In the genomic region with DNA sequence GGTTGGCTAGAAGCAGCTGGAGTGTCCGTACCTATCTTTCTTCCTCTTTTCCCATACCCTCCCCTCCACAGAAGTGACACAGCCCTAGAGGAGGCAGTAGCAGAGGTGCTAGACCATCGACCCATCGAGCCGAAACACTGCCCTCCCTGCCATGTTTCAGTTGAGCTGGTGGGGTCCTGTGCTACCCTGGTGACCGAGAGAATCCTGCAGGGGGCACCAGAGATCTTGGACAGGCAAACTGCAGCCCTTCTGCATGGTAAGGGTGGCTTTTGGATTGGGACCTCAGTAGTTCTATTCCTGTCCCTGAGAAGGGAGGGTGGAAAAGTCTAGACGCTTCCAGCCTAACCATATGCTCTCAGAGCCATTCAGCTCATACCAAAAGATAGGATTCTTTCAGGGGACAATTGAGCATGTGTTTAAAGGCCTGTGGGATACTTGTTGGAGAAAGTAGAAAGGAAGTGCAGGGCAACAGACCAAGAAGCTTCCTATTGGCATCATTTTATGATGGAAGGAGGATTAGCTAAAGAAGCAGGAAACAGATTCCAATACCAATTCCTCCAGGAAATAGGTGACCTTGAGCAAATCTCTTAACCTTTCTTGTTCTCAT, we compare ENCODE assay signal across 1 cellular context.
A peak's percentile ranks its signal among the peaks of the same experiment; 100 is the strongest.
TF ChIP-seq lines count a peak whose summit lies in the region.

No MANE protein-coding gene starts in this region.

TF ChIP-seq in GM12878, 131 proteins besides CTCF, POLR2A, EP300 and RAD21:
- 0 out of 2 replicates have a peak, but pooled peaks have one; percentile 12 for TF ChIP-seq IRF4 (IDR thresholded peaks at IDR 0.05; ENCODE audit: low read depth, low read length)
- TF ChIP-seq ZNF384 (IDR thresholded peaks at IDR 0.05; ENCODE audit: borderline replicate concordance, low read depth, low read length): peak; percentile 34; the same call in 1 of the 2 replicates
- TF ChIP-seq, protein P1, sequence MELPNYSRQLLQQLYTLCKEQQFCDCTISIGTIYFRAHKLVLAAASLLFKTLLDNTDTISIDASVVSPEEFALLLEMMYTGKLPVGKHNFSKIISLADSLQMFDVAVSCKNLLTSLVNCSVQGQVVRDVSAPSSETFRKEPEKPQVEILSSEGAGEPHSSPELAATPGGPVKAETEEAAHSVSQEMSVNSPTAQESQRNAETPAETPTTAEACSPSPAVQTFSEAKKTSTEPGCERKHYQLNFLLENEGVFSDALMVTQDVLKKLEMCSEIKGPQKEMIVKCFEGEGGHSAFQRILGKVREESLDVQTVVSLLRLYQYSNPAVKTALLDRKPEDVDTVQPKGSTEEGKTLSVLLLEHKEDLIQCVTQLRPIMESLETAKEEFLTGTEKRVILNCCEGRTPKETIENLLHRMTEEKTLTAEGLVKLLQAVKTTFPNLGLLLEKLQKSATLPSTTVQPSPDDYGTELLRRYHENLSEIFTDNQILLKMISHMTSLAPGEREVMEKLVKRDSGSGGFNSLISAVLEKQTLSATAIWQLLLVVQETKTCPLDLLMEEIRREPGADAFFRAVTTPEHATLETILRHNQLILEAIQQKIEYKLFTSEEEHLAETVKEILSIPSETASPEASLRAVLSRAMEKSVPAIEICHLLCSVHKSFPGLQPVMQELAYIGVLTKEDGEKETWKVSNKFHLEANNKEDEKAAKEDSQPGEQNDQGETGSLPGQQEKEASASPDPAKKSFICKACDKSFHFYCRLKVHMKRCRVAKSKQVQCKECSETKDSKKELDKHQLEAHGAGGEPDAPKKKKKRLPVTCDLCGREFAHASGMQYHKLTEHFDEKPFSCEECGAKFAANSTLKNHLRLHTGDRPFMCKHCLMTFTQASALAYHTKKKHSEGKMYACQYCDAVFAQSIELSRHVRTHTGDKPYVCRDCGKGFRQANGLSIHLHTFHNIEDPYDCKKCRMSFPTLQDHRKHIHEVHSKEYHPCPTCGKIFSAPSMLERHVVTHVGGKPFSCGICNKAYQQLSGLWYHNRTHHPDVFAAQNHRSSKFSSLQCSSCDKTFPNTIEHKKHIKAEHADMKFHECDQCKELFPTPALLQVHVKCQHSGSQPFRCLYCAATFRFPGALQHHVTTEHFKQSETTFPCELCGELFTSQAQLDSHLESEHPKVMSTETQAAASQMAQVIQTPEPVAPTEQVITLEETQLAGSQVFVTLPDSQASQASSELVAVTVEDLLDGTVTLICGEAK (IDR thresholded peaks at IDR 0.05; ENCODE audit: borderline replicate concordance): no peak
- no peak for TF ChIP-seq EZH2 (IDR thresholded peaks at IDR 0.05; ENCODE audit: borderline replicate concordance, control insufficient read depth, low read depth, low read length)
- TF ChIP-seq YY1 (IDR thresholded peaks at IDR 0.05; ENCODE audit: low read depth, low read length): peak; percentile 69
- peak; percentile 41; the same call in 1 of the 2 replicates for TF ChIP-seq SMARCA5 (IDR thresholded peaks at IDR 0.05)
- TF ChIP-seq SMC3 (IDR thresholded peaks at IDR 0.05; ENCODE audit: borderline replicate concordance, low read length): peak; percentile 73
